ENCODE assay signal across 12 cellular contexts in the genomic region with DNA sequence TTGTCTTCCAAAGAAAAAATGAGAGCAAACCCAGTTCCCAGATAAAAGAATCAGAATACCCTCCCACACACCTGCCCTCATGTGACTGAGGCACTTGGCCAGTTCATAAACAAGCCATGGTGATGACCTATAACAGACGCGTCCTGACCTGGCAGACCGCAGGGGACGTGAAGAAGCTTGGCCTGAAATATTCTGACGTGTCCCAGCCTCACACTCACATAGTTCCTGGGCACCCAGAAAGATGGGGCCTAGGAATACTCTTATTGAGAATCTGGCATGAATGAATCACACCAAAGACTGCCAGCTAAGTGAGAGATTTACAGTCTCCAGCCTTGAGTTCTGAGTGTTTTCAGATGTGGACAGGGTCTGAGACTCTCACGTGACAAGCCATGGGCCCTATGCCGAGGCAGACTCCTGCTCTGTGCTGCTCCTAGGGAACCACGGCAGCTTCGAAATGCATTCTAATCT. TPM values are rescaled to one million over a fixed set of nuclear protein-coding genes. Genes with fewer than 3 reads are reported as not detected.
DNase-seq lines count a peak whose midpoint lies in the region; ATAC-seq, FAIRE-seq and TF ChIP-seq lines count a peak whose summit lies in the region.
"Had no signal": no experiment of that assay in that cellular context is flagged by ENCODE, and none has a peak within 500 bp of the region (broad histone marks: within the 10 kb centered on the region; RNA-seq: fewer than 3 reads in every experiment).

No MANE protein-coding gene starts in this region.

- POLR2A ChIA-PET in PC-3 (lab: Charles Lee; ENCODE audit: unreplicated experiment), result no interaction called here

- H3K9me3 ChIP-seq in right cardiac atrium (ENCODE audit: control insufficient read depth, low read length) (no peaks in the 10 kb centered on the region), sigmoid colon (no peaks in the 10 kb centered on the region), PC-3 (ENCODE audit: low read length) (no peaks in the 10 kb centered on the region)

- H3K9me3 Mint-ChIP-seq in GM23338 (peaks cover 13% of the 10 kb centered on the region; the same call in 2 of the 3 replicates), brain (peaks cover 0 to 5% (median 3%) of the 10 kb centered on the region in 5 experiments)
- H3K9me3 Mint-ChIP-seq: naive thymus-derived CD8-positive, alpha-beta T cell; T-cell had no signal

- no peak overlapping the region for H3K9ac ChIP-seq in PC-3 (ENCODE audit: low read length)

- no peak overlapping the region for H3K4me3 Mint-ChIP-seq in GM23338
- H3K4me3 Mint-ChIP-seq in brain, result peak overlapping the region in 1 of 5 experiments; percentile 16
- H3K4me3 Mint-ChIP-seq: naive thymus-derived CD8-positive, alpha-beta T cell; T-cell had no signal

- 30% methylated on average over 9 of the region's 9 CpGs for WGBS in right cardiac atrium
- 67 to 79% methylated on average over 9 of the region's 9 CpGs for WGBS in sigmoid colon, 2 donors

- no peak overlapping the region for H3K27ac ChIP-seq in GM23338 (ENCODE audit: low read depth)
- H3K27ac ChIP-seq in right cardiac atrium (ENCODE audit: low read length), result peak overlapping the region; percentile 92
- H3K27ac ChIP-seq in sigmoid colon, result peak overlapping the region; percentile 42 to 75 (median 56)
- H3K27ac ChIP-seq in PC-3 (ENCODE audit: low read length), result no peak overlapping the region

- H3K4me1 Mint-ChIP-seq in GM23338 (peaks cover 28% of the 10 kb centered on the region), brain (peaks cover 44% of the 10 kb centered on the region)
- H3K4me1 Mint-ChIP-seq: naive thymus-derived CD8-positive, alpha-beta T cell; T-cell had no signal

- H3K27ac Mint-ChIP-seq in GM23338 (no peak overlapping the region), brain (peak overlapping the region in 3 of 5 experiments; percentile 54 to 91 (median 61))
- H3K27ac Mint-ChIP-seq: naive thymus-derived CD8-positive, alpha-beta T cell; T-cell had no signal

- H3K27me3 ChIP-seq in GM23338 (ENCODE audit: insufficient read depth), result no peaks in the 10 kb centered on the region
- H3K27me3 ChIP-seq in right cardiac atrium (ENCODE audit: control insufficient read depth, insufficient read depth), result no peaks in the 10 kb centered on the region
- no peaks in the 10 kb centered on the region for H3K27me3 ChIP-seq in sigmoid colon
- H3K27me3 ChIP-seq in PC-3 (ENCODE audit: low read length), result no peaks in the 10 kb centered on the region

- H3K79me2 ChIP-seq in GM23338 (replicated peaks; ENCODE audit: insufficient read depth) (no peaks in the 10 kb centered on the region), PC-3 (ENCODE audit: low read length) (no peaks in the 10 kb centered on the region)

- CTCF ChIA-PET in PC-3 (lab: Charles Lee), result no interaction called here

- H2AFZ ChIP-seq in GM23338, result 0 out of 2 replicates have a peak overlapping the region, but pooled peaks have one; percentile 69
- H2AFZ ChIP-seq in PC-3 (ENCODE audit: low read length), result no peak overlapping the region

- H3K36me3 Mint-ChIP-seq in GM23338 (ENCODE audit: low read depth) (peaks cover 10% of the 10 kb centered on the region; the same call in 2 of the 3 replicates), brain (no peaks in the 10 kb centered on the region)
- H3K36me3 Mint-ChIP-seq: naive thymus-derived CD8-positive, alpha-beta T cell; T-cell had no signal

- FAIRE-seq in GM12892 (lab: Jason Lieb, UNC), result no peak

- H3K4me2 ChIP-seq in GM23338 (no peak overlapping the region), PC-3 (ENCODE audit: low read length) (no peak overlapping the region)

- intact Hi-C loops in right cardiac atrium (cut with DNase I), result no loop called here
- intact Hi-C loops in sigmoid colon (cut with DNase I), result loop anchor here (1.0 kb wide), 1 partner anchor 17 kb away; a partner anchor contains a TSS
- intact Hi-C loops in PC-3 (cut with micrococcal nuclease), result no loop called here

- H3K4me3 ChIP-seq in GM23338 (no peak overlapping the region), right cardiac atrium (ENCODE audit: low read length) (no peak overlapping the region), sigmoid colon (no peak overlapping the region), PC-3 (ENCODE audit: low read length) (no peak overlapping the region)

- H3K9me2 ChIP-seq in GM23338 (ENCODE audit: insufficient read depth) (0 out of 2 replicates have a peak, but pooled peaks cover 3% of the 10 kb centered on the region), PC-3 (replicated peaks; ENCODE audit: low read length) (no peaks in the 10 kb centered on the region)

- no peak for DNase-seq in GM23338 (ENCODE audit: low spot score)
- DNase-seq in right cardiac atrium, result peak; percentile 61 to 87 (median 83)
- peak; percentile 93 for DNase-seq in sigmoid colon
- no peak for DNase-seq in GM12892 (ENCODE audit: insufficient read length)
- no peak for DNase-seq in PC-3
- no peak for DNase-seq in OCI-M1 (lab: John Stamatoyannopoulos, UW)
- DNase-seq: effector memory CD4-positive, alpha-beta T cell; naive thymus-derived CD8-positive, alpha-beta T cell; NCI-H1436; T-cell had no signal

- H3F3A ChIP-seq in GM23338 (replicated peaks; ENCODE audit: low read depth), result no peaks in the 10 kb centered on the region
- no peaks in the 10 kb centered on the region for H3F3A ChIP-seq in PC-3 (ENCODE audit: low read length, unreplicated experiment)

- ATAC-seq in GM23338, result no peak; the same call in 2 of the 3 replicates
- peak; percentile 82 to 86 for ATAC-seq in right cardiac atrium
- no peak for ATAC-seq in PC-3
- ATAC-seq in activated CD4-positive, CD25-positive, alpha-beta regulatory T cell treated with anti-CD3 and anti-CD28 coated beads, Interleukin-2, amount 50 U/mL, for 24 hours, result no peak
- ATAC-seq: naive thymus-derived CD8-positive, alpha-beta T cell; T-cell had no signal

- TF ChIP-seq POLR2A in sigmoid colon (IDR thresholded peaks at IDR 0.05) (no peak), GM12892 (IDR thresholded peaks at IDR 0.05; ENCODE audit: low read depth, low read length) (no peak)

- no peaks in the 10 kb centered on the region for H3K36me3 ChIP-seq in GM23338 (ENCODE audit: insufficient read depth)
- no peaks in the 10 kb centered on the region for H3K36me3 ChIP-seq in sigmoid colon
- no peaks in the 10 kb centered on the region for H3K36me3 ChIP-seq in PC-3 (ENCODE audit: low read depth, low read length)

- H3K4me1 ChIP-seq in GM23338 (ENCODE audit: insufficient read depth) (0 out of 2 replicates have a peak, but pooled peaks cover 5% of the 10 kb centered on the region), right cardiac atrium (ENCODE audit: control insufficient read depth, insufficient read depth, low read length) (peaks cover 5% of the 10 kb centered on the region), sigmoid colon (peaks cover 0 to 35% (median 27%) of the 10 kb centered on the region in 4 donors), PC-3 (ENCODE audit: insufficient read depth, low read length) (peaks cover 4% of the 10 kb centered on the region; the same call in 1 of the 2 replicates)

- H4K20me1 ChIP-seq in GM23338 (replicated peaks; ENCODE audit: insufficient read depth), result no peaks in the 10 kb centered on the region
- no peaks in the 10 kb centered on the region for H4K20me1 ChIP-seq in PC-3 (ENCODE audit: low read length)

- BruUV-seq in PC-3 (replicated peaks; lab: Mats Ljungman, UMichigan), result no TSS peak

- TF ChIP-seq CTCF in GM23338 (conservative IDR thresholded peaks at IDR 0.05; ENCODE audit: low read depth in 2 of 2), result no peak
- no peak for TF ChIP-seq CTCF in brain (conservative IDR thresholded peaks at IDR 0.05)
- TF ChIP-seq CTCF in sigmoid colon (IDR thresholded peaks at IDR 0.05), result no peak
- no peak for TF ChIP-seq CTCF in PC-3 (conservative IDR thresholded peaks at IDR 0.05; ENCODE audit: low read depth, low read length)

- H3K27me3 Mint-ChIP-seq in GM23338 (ENCODE audit: insufficient read depth, low read depth, poor library complexity) (peaks cover 1% of the 10 kb centered on the region), brain (peaks cover 7% of the 10 kb centered on the region)

- TF ChIP-seq EP300 in sigmoid colon (IDR thresholded peaks at IDR 0.05), result no peak

TF ChIP-seq in GM23338, 12 proteins besides CTCF, POLR2A, EP300 and RAD21:
- no peak for TF ChIP-seq STAT1 (IDR thresholded peaks at IDR 0.05; ENCODE audit: unreplicated experiment)
- TF ChIP-seq NANOG (IDR thresholded peaks at IDR 0.05; ENCODE audit: borderline replicate concordance), result no peak
- no peak for TF ChIP-seq POLR2AphosphoS5 (IDR thresholded peaks at IDR 0.05; ENCODE audit: low read depth)

RNA-seq across cellular contexts. Expression of a gene that starts 17.2 kb away (rescaled TPM):
- total RNA-seq in GM23338 (2014; rRNA removed; shearing (Covaris generic)), result 31.8 and 44.4 TPM in 2 replicates
- polyA plus RNA-seq in GM23338 (2016; fragmentation: Nextera tagmentation; extraction: Ambion mirVana), result 48.8 and 56.6 TPM in 2 replicates
- 12.8 TPM for polyA plus RNA-seq in brain (ENCODE audit: insufficient read depth, low read depth, low replicate concordance)
- 10 to 100 TPM; 28.0 to 42.3 (median 33.7) TPM for total RNA-seq in right cardiac atrium
- 11.8 TPM for polyA plus RNA-seq in right cardiac atrium
- 10 to 100 TPM; 22.7 to 79.2 (median 27.5) TPM for total RNA-seq in sigmoid colon
- polyA plus RNA-seq in sigmoid colon, result 10 to 100 TPM in 1 of 3 donors, 1 to 10 TPM in 2; 4.6 to 12.7 (median 9.0) TPM
- polyA plus RNA-seq in GM12892 (2012; ENCODE audit: missing spikeins), result 20.9 TPM
- 24.9 and 27.9 TPM in 2 replicates for total RNA-seq in PC-3 (2014; rRNA removed)

Comparison
In these comparisons a context has a peak if more than half of its experiments do, and no peak if none do; other contexts are left out.
1. ATAC-seq: peak in right cardiac atrium (2 of 2); none in GM23338 (single experiment), PC-3 (single experiment) and activated CD4-positive, CD25-positive, alpha-beta regulatory T cell treated with anti-CD3 and anti-CD28 coated beads, Interleukin-2, amount 50 U/mL, for 24 hours (0 of 2).
2. DNase-seq: peak in right cardiac atrium (3 of 3) and sigmoid colon (single experiment); none in GM23338 (single experiment), GM12892 (single experiment), PC-3 (single experiment) and OCI-M1 (single experiment).
3. H3K27ac ChIP-seq: peak in right cardiac atrium (single experiment) and sigmoid colon (4 of 4); none in GM23338 (single experiment) and PC-3 (single experiment).